ENCODE assay signal across 1 cellular context in the genomic region with DNA sequence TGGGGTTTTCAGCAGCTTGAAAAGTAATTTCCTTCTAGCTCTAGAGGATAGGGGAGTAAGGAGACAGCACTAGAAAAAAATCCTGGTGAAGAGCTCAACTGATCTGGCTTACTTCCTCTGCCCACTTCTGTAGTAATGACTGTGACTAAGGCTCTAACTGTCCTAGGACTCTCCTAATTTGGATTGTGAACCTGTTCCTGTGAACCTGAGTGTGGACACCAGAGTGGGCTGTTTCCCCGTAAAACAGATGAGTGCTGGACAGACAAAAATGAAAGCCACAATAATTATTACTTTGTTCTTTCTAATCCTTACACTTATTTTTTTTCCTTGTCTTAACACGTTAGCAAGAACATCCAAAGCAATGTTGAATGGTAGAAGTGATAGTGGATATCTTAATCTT.
TF ChIP-seq lines count a peak whose summit lies in the region.

No MANE protein-coding gene starts in this region.

TF ChIP-seq in Ishikawa, 13 proteins besides CTCF, POLR2A, EP300 and RAD21 (continued from another document):
- TF ChIP-seq, protein P1, sequence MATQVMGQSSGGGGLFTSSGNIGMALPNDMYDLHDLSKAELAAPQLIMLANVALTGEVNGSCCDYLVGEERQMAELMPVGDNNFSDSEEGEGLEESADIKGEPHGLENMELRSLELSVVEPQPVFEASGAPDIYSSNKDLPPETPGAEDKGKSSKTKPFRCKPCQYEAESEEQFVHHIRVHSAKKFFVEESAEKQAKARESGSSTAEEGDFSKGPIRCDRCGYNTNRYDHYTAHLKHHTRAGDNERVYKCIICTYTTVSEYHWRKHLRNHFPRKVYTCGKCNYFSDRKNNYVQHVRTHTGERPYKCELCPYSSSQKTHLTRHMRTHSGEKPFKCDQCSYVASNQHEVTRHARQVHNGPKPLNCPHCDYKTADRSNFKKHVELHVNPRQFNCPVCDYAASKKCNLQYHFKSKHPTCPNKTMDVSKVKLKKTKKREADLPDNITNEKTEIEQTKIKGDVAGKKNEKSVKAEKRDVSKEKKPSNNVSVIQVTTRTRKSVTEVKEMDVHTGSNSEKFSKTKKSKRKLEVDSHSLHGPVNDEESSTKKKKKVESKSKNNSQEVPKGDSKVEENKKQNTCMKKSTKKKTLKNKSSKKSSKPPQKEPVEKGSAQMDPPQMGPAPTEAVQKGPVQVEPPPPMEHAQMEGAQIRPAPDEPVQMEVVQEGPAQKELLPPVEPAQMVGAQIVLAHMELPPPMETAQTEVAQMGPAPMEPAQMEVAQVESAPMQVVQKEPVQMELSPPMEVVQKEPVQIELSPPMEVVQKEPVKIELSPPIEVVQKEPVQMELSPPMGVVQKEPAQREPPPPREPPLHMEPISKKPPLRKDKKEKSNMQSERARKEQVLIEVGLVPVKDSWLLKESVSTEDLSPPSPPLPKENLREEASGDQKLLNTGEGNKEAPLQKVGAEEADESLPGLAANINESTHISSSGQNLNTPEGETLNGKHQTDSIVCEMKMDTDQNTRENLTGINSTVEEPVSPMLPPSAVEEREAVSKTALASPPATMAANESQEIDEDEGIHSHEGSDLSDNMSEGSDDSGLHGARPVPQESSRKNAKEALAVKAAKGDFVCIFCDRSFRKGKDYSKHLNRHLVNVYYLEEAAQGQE (IDR thresholded peaks at IDR 0.05; ENCODE audit: low read depth), result no peak
- no peak for TF ChIP-seq FOXM1 (IDR thresholded peaks at IDR 0.05; ENCODE audit: borderline replicate concordance, low read depth)
